In the genomic region with DNA sequence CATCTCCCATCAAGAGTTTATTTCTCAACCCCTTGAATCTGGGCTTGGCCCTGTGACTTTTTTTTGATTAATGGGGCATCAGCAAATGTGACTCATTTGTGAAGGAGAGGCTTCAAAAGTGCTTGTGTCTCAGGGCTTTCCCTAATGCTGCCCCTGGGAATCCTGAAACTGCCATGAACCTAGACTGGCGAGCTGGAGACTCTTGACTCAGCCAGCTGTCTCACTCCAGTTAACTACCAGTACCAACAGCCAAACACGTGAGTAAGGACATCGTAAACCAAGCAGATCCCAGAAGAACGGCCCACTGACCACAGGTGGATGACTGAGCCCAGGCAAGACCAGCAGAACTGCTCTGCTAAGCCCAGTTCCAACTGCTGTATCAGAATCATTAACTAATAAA, we compare ENCODE assay signal across 11 cellular contexts.
A peak's percentile ranks its signal among the peaks of the same experiment; 100 is the strongest.
DNase-seq lines count a peak whose midpoint lies in the region; ATAC-seq, FAIRE-seq and TF ChIP-seq lines count a peak whose summit lies in the region.
"Had no signal": no experiment of that assay in that cellular context is flagged by ENCODE, and none has a peak within 500 bp of the region (broad histone marks: within the 10 kb centered on the region; RNA-seq: fewer than 3 reads in every experiment).

No MANE protein-coding gene starts in this region.

- no peaks in the 10 kb centered on the region for H3K9me3 ChIP-seq in RWPE2 (ENCODE audit: severe bottlenecking)

- TF ChIP-seq POLR2A in H54 (IDR thresholded peaks at IDR 0.05; ENCODE audit: low read depth, low read length): no peak

- peak; percentile 70 for ATAC-seq in RWPE2 (ENCODE audit: low read depth)
- ATAC-seq in HG03457 (IDR thresholded peaks at IDR 0.05; ENCODE audit: unreplicated experiment): no peak

- H3K27ac ChIP-seq in RWPE2 (ENCODE audit: poor library complexity, severe bottlenecking): no peak overlapping the region

- H3K4me1 ChIP-seq in RWPE2 (ENCODE audit: insufficient read depth, poor library complexity, severe bottlenecking): peaks cover 6% of the 10 kb centered on the region

- FAIRE-seq in H54 (lab: Jason Lieb, UNC): peak; percentile 94
- FAIRE-seq: kidney had no signal

- H3K36me3 ChIP-seq in RWPE2 (ENCODE audit: low read depth): no peaks in the 10 kb centered on the region

- TF ChIP-seq CTCF in RWPE2 (IDR thresholded peaks at IDR 0.05; ENCODE audit: poor library complexity, severe bottlenecking): no peak

- DNase-seq in ACHN (peak; percentile 79), H54 (ENCODE audit: insufficient read length, low spot score) (peak; percentile 56), RWPE2 (ENCODE audit: low spot score) (no peak), islet precursor cell (peak; percentile 58), NCI-H2196 (lab: John Stamatoyannopoulos, UW; ENCODE audit: unreplicated experiment) (no peak), mucosa of gallbladder (ENCODE audit: low spot score) (no peak)
- no peak for DNase-seq in activated CD8-positive, alpha-beta memory T cell treated with anti-CD3 and anti-CD28 coated beads for 24 hours
- DNase-seq: C1 segment of cervical spinal cord, kidney, NCI-H526 had no signal

- H3K27me3 ChIP-seq in RWPE2 (ENCODE audit: insufficient read depth, poor library complexity, severe bottlenecking): no peaks in the 10 kb centered on the region

- in situ Hi-C loops in ACHN (cut with HindIII; ENCODE audit: low pct_ligation_motif_present, low pct_unique_long_range_greater_than_20kb, low sequenced_read_pairs): no loop called here

- no peak overlapping the region for H3K4me3 ChIP-seq in RWPE2 (ENCODE audit: severe bottlenecking)

Comparison
In these comparisons a context has a peak if more than half of its experiments do, and no peak if none do; other contexts are left out.
1. DNase-seq: peak in ACHN (single experiment), H54 (single experiment) and islet precursor cell (single experiment); none in RWPE2 (single experiment), activated CD8-positive, alpha-beta memory T cell treated with anti-CD3 and anti-CD28 coated beads for 24 hours (single experiment), NCI-H2196 (single experiment) and mucosa of gallbladder (single experiment).